8 cellular contexts compared by ENCODE assay signal in the genomic region with DNA sequence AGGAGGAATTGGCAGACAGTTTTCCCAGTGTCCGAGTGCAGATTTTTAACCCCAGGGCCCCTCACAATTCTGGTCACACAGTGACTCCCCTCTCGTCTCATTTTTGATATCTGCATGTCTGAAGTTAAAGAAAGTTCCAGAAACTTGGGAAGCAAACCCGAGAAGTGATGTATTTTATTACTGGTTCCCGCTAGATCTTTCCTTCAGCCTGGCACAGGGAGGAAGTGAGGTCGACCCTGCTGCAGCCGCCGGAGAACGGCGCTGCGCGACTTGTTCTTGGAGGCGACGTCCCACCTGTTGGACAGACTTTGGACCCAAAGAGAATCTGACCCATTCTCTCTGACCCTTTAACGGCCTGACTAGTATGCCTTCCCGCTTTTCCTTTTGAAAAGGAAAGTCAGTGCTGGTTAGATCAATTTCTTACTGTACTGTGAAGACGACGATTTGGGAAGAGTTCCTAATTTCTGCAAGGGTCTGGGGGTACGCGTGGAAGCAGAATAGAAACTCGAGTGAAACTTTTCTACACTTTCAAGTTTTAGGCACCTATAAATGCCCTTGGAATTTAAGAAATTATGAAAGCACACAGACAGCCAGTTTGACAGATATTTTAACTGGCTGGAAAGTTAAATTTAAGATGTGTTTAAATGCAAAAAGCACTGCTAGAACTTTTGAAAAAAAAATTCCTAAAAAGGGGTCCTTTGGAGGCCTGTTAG. TPM values are rescaled to one million over a fixed set of nuclear protein-coding genes. Genes with fewer than 3 reads are reported as not detected.
A peak's percentile ranks its signal among the peaks of the same experiment; 100 is the strongest.
DNase-seq lines count a peak whose midpoint lies in the region; ATAC-seq and TF ChIP-seq lines count a peak whose summit lies in the region.

No MANE protein-coding gene starts in this region.

- H3K4me1 ChIP-seq in HUES64 (ENCODE audit: insufficient read depth, low read length) (peaks cover 18% of the 10 kb centered on the region), tibial artery (peaks cover 0 to 54% (median 32%) of the 10 kb centered on the region in 4 donors)
- peaks cover 37% of the 10 kb centered on the region for H3K4me1 ChIP-seq in effector memory CD4-positive, alpha-beta T cell (ENCODE audit: control insufficient read depth, insufficient read depth, low read length, poor library complexity, severe bottlenecking)

- DNase-seq in NCI-H146 (lab: John Stamatoyannopoulos, UW) (peak; percentile 51), NCI-H146 treated with DMSO at 0.1 percent for 48 hours (lab: John Stamatoyannopoulos, UW; ENCODE audit: unreplicated experiment) (no peak), T-cell (peak in 3 of 34 experiments; percentile 9 to 22 (median 21)), mesothelial cell of epicardium (ENCODE audit: low spot score in 2 of 2, unreplicated experiment in 2 of 2) (no peak), tibial artery (no peak), omental fat pad (ENCODE audit: low spot score) (no peak)
- no peak for DNase-seq in effector memory CD4-positive, alpha-beta T cell

- H3K4me1 Mint-ChIP-seq in T-cell (peaks cover 64 to 81% (median 67%) of the 10 kb centered on the region in 3 donors), mesothelial cell of epicardium (peaks cover 30% of the 10 kb centered on the region)

- ATAC-seq in T-cell (replicated peaks in 1 of 4) (no peak), omental fat pad (ENCODE audit: low FRiP score) (no peak)

- 10% methylated on average over 20 of the region's 20 CpGs for WGBS in HUES64

- H3K36me3 ChIP-seq in HUES64 (ENCODE audit: insufficient read depth, low read length) (peaks cover 5% of the 10 kb centered on the region; the same call in 1 of the 2 replicates), tibial artery (no peaks in the 10 kb centered on the region)
- H3K36me3 ChIP-seq in effector memory CD4-positive, alpha-beta T cell (ENCODE audit: control insufficient read depth, insufficient read depth, low read length): no peaks in the 10 kb centered on the region

- intact Hi-C loops in tibial artery (cut with DNase I; ENCODE audit: low total_unique reads): no loop called here

- POLR2A ChIA-PET in T-cell (lab: Charles Lee): no interaction called here

- peak overlapping the region; percentile 91 to 95 for H3K27ac Mint-ChIP-seq in T-cell
- H3K27ac Mint-ChIP-seq in mesothelial cell of epicardium: peak overlapping the region; percentile 58

- H3K4me3 ChIP-seq in HUES64 (ENCODE audit: low read length) (peak overlapping the region; percentile 56), tibial artery (peak overlapping the region; percentile 78)
- H3K4me3 ChIP-seq in effector memory CD4-positive, alpha-beta T cell (ENCODE audit: insufficient read depth, low read depth, low read length, poor library complexity, severe bottlenecking): peak overlapping the region; percentile 67

- peaks cover 3% of the 10 kb centered on the region for H3K36me3 Mint-ChIP-seq in T-cell
- no peaks in the 10 kb centered on the region for H3K36me3 Mint-ChIP-seq in mesothelial cell of epicardium

- no peak overlapping the region for H3K27ac ChIP-seq in HUES64 (ENCODE audit: low read depth, low read length)
- H3K27ac ChIP-seq in effector memory CD4-positive, alpha-beta T cell (ENCODE audit: insufficient read depth, low read length, poor library complexity, severe bottlenecking): peak overlapping the region; percentile 85
- H3K27ac ChIP-seq in tibial artery: peak overlapping the region; percentile 90 to 93

- H3K27me3 ChIP-seq in HUES64 (ENCODE audit: insufficient read depth, low read length): peaks cover 30% of the 10 kb centered on the region
- no peaks in the 10 kb centered on the region for H3K27me3 ChIP-seq in effector memory CD4-positive, alpha-beta T cell (replicated peaks; ENCODE audit: control insufficient read depth, insufficient read depth, low read length, poor library complexity, severe bottlenecking)
- H3K27me3 ChIP-seq in tibial artery: no peaks in the 10 kb centered on the region

- H3K9me3 Mint-ChIP-seq in T-cell: no peaks in the 10 kb centered on the region
- no peaks in the 10 kb centered on the region for H3K9me3 Mint-ChIP-seq in mesothelial cell of epicardium

- peak overlapping the region; percentile 42 for H3K9ac ChIP-seq in HUES64 (ENCODE audit: low read depth, low read length)

- H3K9me3 ChIP-seq in HUES64 (ENCODE audit: insufficient read depth, low read depth, low read length) (no peaks in the 10 kb centered on the region), tibial artery (no peaks in the 10 kb centered on the region)
- H3K9me3 ChIP-seq in effector memory CD4-positive, alpha-beta T cell (ENCODE audit: control insufficient read depth, low read length): no peaks in the 10 kb centered on the region

- CTCF ChIA-PET in T-cell (lab: Charles Lee): interaction anchor here (0.5 to 2.0 kb wide), 3 partner anchors 9 to 253 kb away, joined by 4 to 8 read pairs (median 6); no protein-coding TSS in a partner anchor

- H3K4me3 Mint-ChIP-seq in T-cell: peak overlapping the region; percentile 91 to 96 (median 93)
- peak overlapping the region; percentile 81 for H3K4me3 Mint-ChIP-seq in mesothelial cell of epicardium

- TF ChIP-seq CTCF in mesothelial cell of epicardium (IDR thresholded peaks at IDR 0.05; ENCODE audit: unreplicated experiment) (no peak), tibial artery (IDR thresholded peaks at IDR 0.05) (no peak), omental fat pad (IDR thresholded peaks at IDR 0.05) (no peak)

- H3K27me3 Mint-ChIP-seq in T-cell (no peaks in the 10 kb centered on the region), mesothelial cell of epicardium (ENCODE audit: low read depth) (no peaks in the 10 kb centered on the region)

RNA-seq across cellular contexts. Expression of a gene that starts 0.7 kb away (rescaled TPM):
- 18.1 TPM for polyA plus RNA-seq in HUES64 (2013, experiment 1 of 2)
- 15.8 TPM for polyA plus RNA-seq in HUES64 (2013, experiment 2 of 2)
- total RNA-seq in T-cell: 10 to 100 TPM; 57.6 to 67.1 (median 61.2) TPM
- 25.1 to 28.7 TPM (median 27.4 TPM) in 3 replicates for total RNA-seq in mesothelial cell of epicardium
- total RNA-seq in omental fat pad: 10 to 100 TPM; 28.3 to 55.0 (median 30.3) TPM
